1 cellular context compared by ENCODE assay signal in genomic region chr2:158459161-158460003, GRCh38.
TF ChIP-seq lines count a peak whose summit lies in the region.

No MANE protein-coding gene starts in this region.

TF ChIP-seq in HCT116, 20 proteins besides CTCF, POLR2A, EP300 and RAD21 (continued from another document):
- TF ChIP-seq, protein P1, sequence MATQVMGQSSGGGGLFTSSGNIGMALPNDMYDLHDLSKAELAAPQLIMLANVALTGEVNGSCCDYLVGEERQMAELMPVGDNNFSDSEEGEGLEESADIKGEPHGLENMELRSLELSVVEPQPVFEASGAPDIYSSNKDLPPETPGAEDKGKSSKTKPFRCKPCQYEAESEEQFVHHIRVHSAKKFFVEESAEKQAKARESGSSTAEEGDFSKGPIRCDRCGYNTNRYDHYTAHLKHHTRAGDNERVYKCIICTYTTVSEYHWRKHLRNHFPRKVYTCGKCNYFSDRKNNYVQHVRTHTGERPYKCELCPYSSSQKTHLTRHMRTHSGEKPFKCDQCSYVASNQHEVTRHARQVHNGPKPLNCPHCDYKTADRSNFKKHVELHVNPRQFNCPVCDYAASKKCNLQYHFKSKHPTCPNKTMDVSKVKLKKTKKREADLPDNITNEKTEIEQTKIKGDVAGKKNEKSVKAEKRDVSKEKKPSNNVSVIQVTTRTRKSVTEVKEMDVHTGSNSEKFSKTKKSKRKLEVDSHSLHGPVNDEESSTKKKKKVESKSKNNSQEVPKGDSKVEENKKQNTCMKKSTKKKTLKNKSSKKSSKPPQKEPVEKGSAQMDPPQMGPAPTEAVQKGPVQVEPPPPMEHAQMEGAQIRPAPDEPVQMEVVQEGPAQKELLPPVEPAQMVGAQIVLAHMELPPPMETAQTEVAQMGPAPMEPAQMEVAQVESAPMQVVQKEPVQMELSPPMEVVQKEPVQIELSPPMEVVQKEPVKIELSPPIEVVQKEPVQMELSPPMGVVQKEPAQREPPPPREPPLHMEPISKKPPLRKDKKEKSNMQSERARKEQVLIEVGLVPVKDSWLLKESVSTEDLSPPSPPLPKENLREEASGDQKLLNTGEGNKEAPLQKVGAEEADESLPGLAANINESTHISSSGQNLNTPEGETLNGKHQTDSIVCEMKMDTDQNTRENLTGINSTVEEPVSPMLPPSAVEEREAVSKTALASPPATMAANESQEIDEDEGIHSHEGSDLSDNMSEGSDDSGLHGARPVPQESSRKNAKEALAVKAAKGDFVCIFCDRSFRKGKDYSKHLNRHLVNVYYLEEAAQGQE (IDR thresholded peaks at IDR 0.05; ENCODE audit: low read depth), result no peak
- no peak for TF ChIP-seq ZNF274 (IDR thresholded peaks at IDR 0.05; ENCODE audit: low read depth, low read length)
- TF ChIP-seq CEBPB (IDR thresholded peaks at IDR 0.05; ENCODE audit: low read depth), result no peak
- TF ChIP-seq POLR2AphosphoS5 (IDR thresholded peaks at IDR 0.05; ENCODE audit: low read depth, low read length), result no peak
- no peak for TF ChIP-seq CBX3 (IDR thresholded peaks at IDR 0.05; ENCODE audit: low read depth)
- TF ChIP-seq ELF1 (IDR thresholded peaks at IDR 0.05; ENCODE audit: borderline replicate concordance, low read depth), result no peak
- TF ChIP-seq, protein P2, sequence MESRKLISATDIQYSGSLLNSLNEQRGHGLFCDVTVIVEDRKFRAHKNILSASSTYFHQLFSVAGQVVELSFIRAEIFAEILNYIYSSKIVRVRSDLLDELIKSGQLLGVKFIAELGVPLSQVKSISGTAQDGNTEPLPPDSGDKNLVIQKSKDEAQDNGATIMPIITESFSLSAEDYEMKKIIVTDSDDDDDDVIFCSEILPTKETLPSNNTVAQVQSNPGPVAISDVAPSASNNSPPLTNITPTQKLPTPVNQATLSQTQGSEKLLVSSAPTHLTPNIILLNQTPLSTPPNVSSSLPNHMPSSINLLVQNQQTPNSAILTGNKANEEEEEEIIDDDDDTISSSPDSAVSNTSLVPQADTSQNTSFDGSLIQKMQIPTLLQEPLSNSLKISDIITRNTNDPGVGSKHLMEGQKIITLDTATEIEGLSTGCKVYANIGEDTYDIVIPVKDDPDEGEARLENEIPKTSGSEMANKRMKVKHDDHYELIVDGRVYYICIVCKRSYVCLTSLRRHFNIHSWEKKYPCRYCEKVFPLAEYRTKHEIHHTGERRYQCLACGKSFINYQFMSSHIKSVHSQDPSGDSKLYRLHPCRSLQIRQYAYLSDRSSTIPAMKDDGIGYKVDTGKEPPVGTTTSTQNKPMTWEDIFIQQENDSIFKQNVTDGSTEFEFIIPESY (IDR thresholded peaks at IDR 0.05; ENCODE audit: extremely low read depth, insufficient replicate concordance, low read length), result no peak
- TF ChIP-seq TCF7L2 (IDR thresholded peaks at IDR 0.05; ENCODE audit: borderline replicate concordance, extremely low read depth, insufficient read depth, insufficient read length), result no peak
- no peak for TF ChIP-seq MAX (IDR thresholded peaks at IDR 0.05)
- TF ChIP-seq SP1 (IDR thresholded peaks at IDR 0.05; ENCODE audit: low read depth), result no peak
- TF ChIP-seq SRF (IDR thresholded peaks at IDR 0.05; ENCODE audit: low read depth), result no peak
- TF ChIP-seq EGR1 (IDR thresholded peaks at IDR 0.05; ENCODE audit: low read depth), result no peak
- TF ChIP-seq ZFX (IDR thresholded peaks at IDR 0.05), result no peak
- TF ChIP-seq SIN3A (IDR thresholded peaks at IDR 0.05; ENCODE audit: low read depth), result no peak
- TF ChIP-seq EZH2 (IDR thresholded peaks at IDR 0.05), result no peak
- TF ChIP-seq FOSL1 (IDR thresholded peaks at IDR 0.05; ENCODE audit: low read depth), result no peak
- TF ChIP-seq YY1 (IDR thresholded peaks at IDR 0.05; ENCODE audit: extremely low read depth, insufficient replicate concordance, low read depth, low read length), result no peak
